35 cellular contexts compared by ENCODE assay signal in genomic region chr12:42516573-42516972, GRCh38.
"Had no signal": no experiment of that assay in that cellular context is flagged by ENCODE, and none has a peak within 500 bp of the region (broad histone marks: within the 10 kb centered on the region; RNA-seq: fewer than 3 reads in every experiment).

No MANE protein-coding gene starts in this region.

- H3K27me3 ChIP-seq: MG63 had no signal

- H3K4me3 ChIP-seq: MG63 had no signal

- H3K36me3 ChIP-seq: MG63 had no signal

- DNase-seq: Karpas-422, Kasumi-1, MG63, MM.1S, MV-4-11, NCI-H1048, NCI-H1092, NCI-H1092 treated with DMSO at 0.1 percent for 48 hours, NCI-H1105, NCI-H1105 treated with DMSO at 0.1 percent for 48 hours, NCI-H1417, NCI-H1417 treated with DMSO at 0.1 percent for 48 hours, NCI-H1436, NCI-H1436 treated with DMSO at 0.1 percent for 48 hours, NCI-H146, NCI-H1694, NCI-H1694 treated with DMSO at 0.1 percent for 48 hours, NCI-H187, NCI-H187 treated with DMSO at 0.1 percent for 48 hours, NCI-H1930, NCI-H2029, NCI-H2029 treated with DMSO at 0.1 percent for 48 hours, NCI-H2081, NCI-H2081 treated with DMSO at 0.1 percent for 48 hours, NCI-H2107, NCI-H2171, NCI-H2171 treated with DMSO at 0.1 percent for 48 hours, NCI-H2227 treated with DMSO at 0.1 percent for 48 hours, NCI-H226, NCI-H345, NCI-H446, NCI-H446 treated with DMSO at 0.1 percent for 48 hours, NCI-H510A, NCI-H510A treated with DMSO at 0.1 percent for 48 hours, NCI-H524 had no signal

- H3K9me3 ChIP-seq: MG63 had no signal
